8 cellular contexts compared by ENCODE assay signal in the genomic region with DNA sequence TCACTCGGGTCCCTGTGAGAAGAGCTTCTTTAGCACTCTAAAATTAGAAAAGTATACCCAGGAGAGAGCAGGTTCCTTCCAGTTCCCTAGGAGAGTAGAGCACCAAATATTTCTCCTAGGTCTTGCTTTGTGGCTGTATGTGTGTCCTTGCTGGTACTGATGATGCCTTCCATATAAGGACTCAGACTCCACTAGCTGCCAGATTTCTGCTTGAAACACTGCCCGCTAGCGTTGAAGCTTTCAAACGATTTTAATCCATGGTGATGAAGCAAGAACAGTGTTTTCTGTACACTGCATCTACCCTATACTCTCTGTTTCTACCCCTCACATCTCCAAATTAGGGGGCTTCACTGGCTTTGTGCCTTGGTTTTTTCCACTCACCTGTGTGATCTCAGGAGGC. TPM values are rescaled to one million over a fixed set of nuclear protein-coding genes. Genes with fewer than 3 reads are reported as not detected.
A peak's percentile ranks its signal among the peaks of the same experiment; 100 is the strongest.
DNase-seq lines count a peak whose midpoint lies in the region; ATAC-seq and TF ChIP-seq lines count a peak whose summit lies in the region.

No MANE protein-coding gene starts in this region.

- no peaks in the 10 kb centered on the region for H3K9me3 Mint-ChIP-seq in activated CD4-positive, alpha-beta memory T cell treated with anti-CD3 and anti-CD28 coated beads, Interleukin-2, amount 10 ng/mL, durations not matched to agents 7 days and 5 days

- H3K4me1 ChIP-seq in ascending aorta (peaks cover 5 to 19% of the 10 kb centered on the region in 2 donors), lower lobe of right lung (peaks cover 30% of the 10 kb centered on the region)

- no peak overlapping the region for H3K4me3 Mint-ChIP-seq in activated CD4-positive, alpha-beta memory T cell treated with anti-CD3 and anti-CD28 coated beads, Interleukin-2, amount 10 ng/mL, durations not matched to agents 7 days and 5 days

- peaks cover 17% of the 10 kb centered on the region for H3K36me3 Mint-ChIP-seq in activated CD4-positive, alpha-beta memory T cell treated with anti-CD3 and anti-CD28 coated beads, Interleukin-2, amount 10 ng/mL, durations not matched to agents 7 days and 5 days (ENCODE audit: low read depth)

- ATAC-seq in GM21390 (IDR thresholded peaks at IDR 0.05; ENCODE audit: unreplicated experiment) (peak; percentile 21), lower lobe of right lung (peak; percentile 14 to 59), GM19023 (IDR thresholded peaks at IDR 0.05; ENCODE audit: unreplicated experiment) (no peak)

- H3K27ac ChIP-seq in AG04450 (ENCODE audit: low read depth, low read length): peak overlapping the region; percentile 0
- H3K27ac ChIP-seq in ascending aorta: peak overlapping the region; percentile 42 to 95
- peak overlapping the region; percentile 97 for H3K27ac ChIP-seq in lower lobe of right lung

- POLR2A ChIA-PET in AG04450 (lab: Yijun Ruan, JAX): interaction anchor here (0.7 to 1.3 kb wide), 2 partner anchors 16 to 17 kb away, joined by 3 read pairs; no protein-coding TSS in a partner anchor
- POLR2A ChIA-PET in activated CD4-positive, alpha-beta memory T cell treated with anti-CD3 and anti-CD28 coated beads, Interleukin-2, amount 10 ng/mL, durations not matched to agents 7 days and 5 days (lab: Charles Lee): interaction anchor here (3.4 kb wide), 1 partner anchor 656 kb away, joined by 32 read pairs; a partner anchor contains a TSS

- no peaks in the 10 kb centered on the region for H3K27me3 ChIP-seq in AG04450 (ENCODE audit: control insufficient read depth, insufficient read depth, low read length)
- no peaks in the 10 kb centered on the region for H3K27me3 ChIP-seq in ascending aorta
- H3K27me3 ChIP-seq in lower lobe of right lung (ENCODE audit: low read depth): no peaks in the 10 kb centered on the region

- DNase-seq in AG04450 (ENCODE audit: low read depth, low spot score) (peak; percentile 53), NCI-H146 treated with DMSO at 0.1 percent for 48 hours (lab: John Stamatoyannopoulos, UW; ENCODE audit: unreplicated experiment) (peak; percentile 61), ascending aorta (ENCODE audit: low spot score in 2 of 2) (peak in 1 of 2 donors; percentile 76), lower lobe of right lung (no peak), COLO829 (ENCODE audit: low spot score) (no peak)
- no peak for DNase-seq in activated CD4-positive, alpha-beta memory T cell treated with anti-CD3 and anti-CD28 coated beads, Interleukin-2, amount 10 ng/mL, durations not matched to agents 7 days and 5 days

- TF ChIP-seq CTCF in AG04450 (IDR thresholded peaks at IDR 0.05; ENCODE audit: low read depth, low read length) (peak; percentile 69), ascending aorta (IDR thresholded peaks at IDR 0.05) (peak in 2 of 3 experiments; percentile 28 to 43), lower lobe of right lung (IDR thresholded peaks at IDR 0.05) (peak; percentile 47)

- H3K9me3 ChIP-seq in AG04450 (ENCODE audit: control insufficient read depth, insufficient read depth, low read length): no peaks in the 10 kb centered on the region
- no peaks in the 10 kb centered on the region for H3K9me3 ChIP-seq in ascending aorta
- no peaks in the 10 kb centered on the region for H3K9me3 ChIP-seq in lower lobe of right lung

- H3K4me1 Mint-ChIP-seq in activated CD4-positive, alpha-beta memory T cell treated with anti-CD3 and anti-CD28 coated beads, Interleukin-2, amount 10 ng/mL, durations not matched to agents 7 days and 5 days: peaks cover 39% of the 10 kb centered on the region

- peaks cover 12% of the 10 kb centered on the region for H3K27me3 Mint-ChIP-seq in activated CD4-positive, alpha-beta memory T cell treated with anti-CD3 and anti-CD28 coated beads, Interleukin-2, amount 10 ng/mL, durations not matched to agents 7 days and 5 days

- intact Hi-C loops in ascending aorta (cut with DNase I): loop anchor here (5.0 to 10.0 kb wide), 2 partner anchors 1151 to 1603 kb away; a partner anchor contains a TSS
- intact Hi-C loops in lower lobe of right lung (cut with DNase I): no loop called here

- H3K36me3 ChIP-seq in ascending aorta (no peaks in the 10 kb centered on the region), lower lobe of right lung (no peaks in the 10 kb centered on the region)

- no peak overlapping the region for H3K27ac Mint-ChIP-seq in activated CD4-positive, alpha-beta memory T cell treated with anti-CD3 and anti-CD28 coated beads, Interleukin-2, amount 10 ng/mL, durations not matched to agents 7 days and 5 days

- CTCF ChIA-PET in AG04450 (lab: Charles Lee): interaction anchor here (0.6 to 3.7 kb wide), 11 partner anchors 9 to 66 kb away, joined by 3 to 32 read pairs (median 5); no protein-coding TSS in a partner anchor
- CTCF ChIA-PET in activated CD4-positive, alpha-beta memory T cell treated with anti-CD3 and anti-CD28 coated beads, Interleukin-2, amount 10 ng/mL, durations not matched to agents 7 days and 5 days (lab: Charles Lee): interaction anchor here (1.1 to 1.5 kb wide), 2 partner anchors 81 to 304 kb away, joined by 3 to 4 read pairs; no protein-coding TSS in a partner anchor

- H3K4me3 ChIP-seq in AG04450 (ENCODE audit: low read depth, low read length) (no peak overlapping the region; the same call in 1 of the 2 replicates), ascending aorta (peak overlapping the region in 1 of 2 donors; percentile 27), lower lobe of right lung (peak overlapping the region; percentile 25)

RNA-seq across cellular contexts. Expression of a gene that starts 2.4 kb away (rescaled TPM):
- polyA plus RNA-seq in AG04450 (2011; rRNA removed): 5.5 and 9.3 TPM in 2 replicates
- polyA minus RNA-seq in AG04450 (2011; rRNA and poly(A)+ RNA removed): 3.3 and 6.4 TPM in 2 replicates
- 2.4 TPM for total RNA-seq in ascending aorta
- 10.4 TPM for total RNA-seq in lower lobe of right lung
- total RNA-seq in activated CD4-positive, alpha-beta memory T cell treated with anti-CD3 and anti-CD28 coated beads, Interleukin-2, amount 10 ng/mL, durations not matched to agents 7 days and 5 days: 10 to 100 TPM; 55.2 to 57.2 TPM

Comparison
In these comparisons a context has a peak if more than half of its experiments do, and no peak if none do; other contexts are left out.
1. DNase-seq: peak in AG04450 (single experiment) and NCI-H146 treated with DMSO at 0.1 percent for 48 hours (single experiment); none in lower lobe of right lung (single experiment), COLO829 (single experiment) and activated CD4-positive, alpha-beta memory T cell treated with anti-CD3 and anti-CD28 coated beads, Interleukin-2, amount 10 ng/mL, durations not matched to agents 7 days and 5 days (single experiment).
2. H3K27ac ChIP-seq: peak in every context shown above with its lines; median percentile 97 in lower lobe of right lung; 68 in ascending aorta; 0 in AG04450.
3. Peak in every context shown above with its lines, with median percentiles within 50 percentile points of each other: CTCF ChIP-seq.